In the genomic region with DNA sequence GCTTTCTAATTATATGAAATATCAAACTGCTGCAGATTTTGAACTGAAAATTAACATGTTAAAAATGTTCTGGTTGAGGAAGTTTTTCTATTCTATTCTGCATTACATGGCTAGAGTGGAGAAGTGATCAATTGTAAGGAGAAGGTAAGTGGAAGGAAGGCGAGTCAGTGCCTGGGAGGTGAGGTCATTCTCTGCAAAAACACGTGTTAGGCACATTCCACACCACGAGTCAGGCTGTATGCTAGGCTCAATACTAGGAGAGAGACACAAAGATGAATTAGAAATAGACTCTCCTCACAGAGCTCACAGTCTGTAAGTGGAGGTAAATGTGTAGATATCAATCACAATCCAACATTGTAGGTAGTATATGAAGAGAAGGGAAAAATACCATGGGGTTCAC, we compare ENCODE assay signal across 26 cellular contexts.
"Had no signal": no experiment of that assay in that cellular context is flagged by ENCODE, and none has a peak within 500 bp of the region (broad histone marks: within the 10 kb centered on the region; RNA-seq: fewer than 3 reads in every experiment).

No MANE protein-coding gene starts in this region.

- ATAC-seq: activated CD8-positive, alpha-beta T cell treated with anti-CD3 and anti-CD28 coated beads, Interleukin-2, amount 10 ng/mL, durations not matched to agents 7 days and 5 days; SK-N-SH treated with all-trans-retinoic acid at 6 μM for 48 hours; WTC11 had no signal

- H3K27me3 ChIP-seq: breast epithelium, Peyer's patch, SJSA1 had no signal

- H3K27ac ChIP-seq: breast epithelium, KMS-11, Peyer's patch, RWPE1, SJSA1 had no signal

- DNase-seq: activated CD4-positive, alpha-beta T cell treated with anti-CD3 and anti-CD28 coated beads for 48 hours; activated CD4-positive, alpha-beta T cell treated with anti-CD3 and anti-CD28 coated beads, Interleukin-2, amount 50 U/mL, for 4 hours; activated CD4-positive, CD25-positive, alpha-beta regulatory T cell treated with anti-CD3 and anti-CD28 coated beads, Interleukin-2, amount 50 U/mL, for 72 hours; activated CD8-positive, alpha-beta memory T cell treated with anti-CD3 and anti-CD28 coated beads, Interleukin-2, amount 50 U/mL, for 48 hours; activated CD8-positive, alpha-beta T cell treated with anti-CD3 and anti-CD28 coated beads, Interleukin-2, amount 10 ng/mL, durations not matched to agents 7 days and 5 days; activated T-cell treated with anti-CD3 and anti-CD28 coated beads, Interleukin-2, amount 50 U/mL, for 1 hour; aorta; central memory CD4-positive, alpha-beta T cell; NCI-H1092; NCI-H1417; NCI-H1694; NCI-H2029; NCI-H2107; NCI-H2171 treated with DMSO at 0.1 percent for 48 hours; NCI-H226; NCI-H510A; NCI-H69; Peyer's patch; Right ventricle myocardium superior; SW 1271 had no signal

- H3K9me3 ChIP-seq: breast epithelium, Peyer's patch, SJSA1 had no signal

- H3K4me3 ChIP-seq: breast epithelium, Peyer's patch, SJSA1 had no signal

- H3K4me1 ChIP-seq: breast epithelium, Peyer's patch, SJSA1 had no signal

- H3K36me3 ChIP-seq: breast epithelium, Peyer's patch, SJSA1 had no signal
